ENCODE assay signal across 8 cellular contexts in genomic region chr13:93280688-93281087, GRCh38. TPM values are rescaled to one million over a fixed set of nuclear protein-coding genes. Genes with fewer than 3 reads are reported as not detected.
"Had no signal": no experiment of that assay in that cellular context is flagged by ENCODE, and none has a peak within 500 bp of the region (broad histone marks: within the 10 kb centered on the region; RNA-seq: fewer than 3 reads in every experiment).

No MANE protein-coding gene starts in this region.

- H3K4me3 Mint-ChIP-seq: HFFc6, IgD-negative memory B cell had no signal

- H3K27me3 Mint-ChIP-seq: IgD-negative memory B cell had no signal

- H3K9ac ChIP-seq: GM23248 had no signal

- H3K4me1 Mint-ChIP-seq: IgD-negative memory B cell had no signal

- H3K9me3 ChIP-seq: HAP-1 had no signal

- H3K9me3 Mint-ChIP-seq: HFFc6, IgD-negative memory B cell had no signal

- H3K27ac ChIP-seq: GM23248 had no signal

- DNase-seq: GM23248, H7, HFFc6, KG1 had no signal

- H3K4me3 ChIP-seq: GM23248, HAP-1 had no signal

- H3K36me3 ChIP-seq: HAP-1 had no signal

- H2AFZ ChIP-seq: GM23248 had no signal

- ATAC-seq: HCT116 had no signal

- H3K27ac Mint-ChIP-seq: HFFc6, IgD-negative memory B cell had no signal

RNA-seq across cellular contexts. Expression of gene GPC6, which starts 54.1 kb away (rescaled TPM):
- total RNA-seq: HT-29 had no signal
- polyA plus RNA-seq: IgD-negative memory B cell had no signal
